Comparison of ENCODE assay signal across 20 cellular contexts in the genomic region with DNA sequence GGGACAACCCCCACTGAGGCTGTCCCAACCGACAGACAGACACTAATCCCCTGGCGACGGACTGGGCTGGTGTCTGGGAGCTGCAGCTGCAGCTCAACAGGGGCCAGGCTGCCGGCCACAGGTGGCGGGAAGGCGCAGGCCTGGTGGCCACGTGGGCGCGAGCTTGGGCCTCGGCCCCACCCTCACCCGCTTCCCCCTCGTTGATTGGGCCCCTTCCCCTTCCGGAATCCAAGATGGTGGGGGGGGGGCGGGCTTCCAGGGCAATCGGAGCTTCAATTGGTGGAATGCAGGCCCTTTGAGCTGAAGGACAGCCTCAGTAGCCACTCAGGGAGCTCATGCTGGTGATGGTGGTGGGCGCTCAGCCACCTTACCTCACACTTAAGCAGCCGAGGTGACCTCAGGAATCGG. TPM values are rescaled to one million over a fixed set of nuclear protein-coding genes. Genes with fewer than 3 reads are reported as not detected.
"Had no signal": no experiment of that assay in that cellular context is flagged by ENCODE, and none has a peak within 500 bp of the region (broad histone marks: within the 10 kb centered on the region; RNA-seq: fewer than 3 reads in every experiment).

No MANE protein-coding gene starts in this region.

- H3K36me3 Mint-ChIP-seq: brain had no signal

- H3K4me3 Mint-ChIP-seq: activated naive CD8-positive, alpha-beta T cell treated with anti-CD3 and anti-CD28 coated beads, Interleukin-2, amount 10 ng/mL, durations not matched to agents 7 days and 5 days had no signal

- H3K4me3 ChIP-seq: colonic mucosa, lower lobe of right lung, psoas muscle, sigmoid colon, spleen, stomach had no signal

- H3K27ac ChIP-seq: colonic mucosa, foreskin keratinocyte, lower lobe of right lung, psoas muscle, sigmoid colon, spleen, stomach had no signal

- H3K9me3 ChIP-seq: colonic mucosa, lower lobe of right lung, psoas muscle, sigmoid colon, stomach had no signal

- H3K9me3 Mint-ChIP-seq: activated naive CD8-positive, alpha-beta T cell treated with anti-CD3 and anti-CD28 coated beads, Interleukin-2, amount 10 ng/mL, durations not matched to agents 7 days and 5 days had no signal

- ATAC-seq: activated CD4-positive, CD25-positive, alpha-beta regulatory T cell treated with anti-CD3 and anti-CD28 coated beads, Interleukin-2, amount 50 U/mL, for 24 hours; foreskin keratinocyte; left colon; lower lobe of right lung had no signal

- H3K27me3 ChIP-seq: colonic mucosa had no signal

- H3K4me1 Mint-ChIP-seq: brain had no signal

- H3K27ac Mint-ChIP-seq: activated naive CD8-positive, alpha-beta T cell treated with anti-CD3 and anti-CD28 coated beads, Interleukin-2, amount 10 ng/mL, durations not matched to agents 7 days and 5 days; brain had no signal

- H3K4me1 ChIP-seq: colonic mucosa, foreskin keratinocyte, lower lobe of right lung, psoas muscle, sigmoid colon, spleen, stomach had no signal

- H3K36me3 ChIP-seq: colonic mucosa, lower lobe of right lung, sigmoid colon, spleen, stomach had no signal

- DNase-seq: activated CD4-positive, alpha-beta T cell treated with anti-CD3 and anti-CD28 coated beads, Interleukin-2, amount 50 U/mL, for 1 hour; activated naive CD4-positive, alpha-beta T cell; activated naive CD8-positive, alpha-beta T cell treated with anti-CD3 and anti-CD28 coated beads, Interleukin-2, amount 10 ng/mL, durations not matched to agents 7 days and 5 days; central memory CD4-positive, alpha-beta T cell; colonic mucosa; foreskin keratinocyte; glutamatergic neuron; left colon; lower lobe of right lung; nephron progenitor cell; sigmoid colon; spleen; stomach; T-helper 9 cell had no signal

RNA-seq across cellular contexts. Expression of a gene that starts 8.7 kb away (rescaled TPM):
- total RNA-seq: activated CD8-positive, alpha-beta memory T cell treated with anti-CD3 and anti-CD28 coated beads for 36 hours; activated naive CD8-positive, alpha-beta T cell treated with anti-CD3 and anti-CD28 coated beads, Interleukin-2, amount 10 ng/mL, durations not matched to agents 7 days and 5 days; colonic mucosa; endothelial cell of umbilical vein; foreskin keratinocyte; left colon; omental fat pad; sigmoid colon; spleen had no signal
- polyA plus RNA-seq: endothelial cell of umbilical vein, psoas muscle, sigmoid colon, spleen had no signal

RNA-seq across cellular contexts. Expression of a gene that starts 43.8 kb away (rescaled TPM):
- total RNA-seq: activated CD8-positive, alpha-beta memory T cell treated with anti-CD3 and anti-CD28 coated beads for 36 hours; activated naive CD8-positive, alpha-beta T cell treated with anti-CD3 and anti-CD28 coated beads, Interleukin-2, amount 10 ng/mL, durations not matched to agents 7 days and 5 days; endothelial cell of umbilical vein; foreskin keratinocyte had no signal
- polyA plus RNA-seq: endothelial cell of umbilical vein, foreskin keratinocyte had no signal
